In the genomic region with DNA sequence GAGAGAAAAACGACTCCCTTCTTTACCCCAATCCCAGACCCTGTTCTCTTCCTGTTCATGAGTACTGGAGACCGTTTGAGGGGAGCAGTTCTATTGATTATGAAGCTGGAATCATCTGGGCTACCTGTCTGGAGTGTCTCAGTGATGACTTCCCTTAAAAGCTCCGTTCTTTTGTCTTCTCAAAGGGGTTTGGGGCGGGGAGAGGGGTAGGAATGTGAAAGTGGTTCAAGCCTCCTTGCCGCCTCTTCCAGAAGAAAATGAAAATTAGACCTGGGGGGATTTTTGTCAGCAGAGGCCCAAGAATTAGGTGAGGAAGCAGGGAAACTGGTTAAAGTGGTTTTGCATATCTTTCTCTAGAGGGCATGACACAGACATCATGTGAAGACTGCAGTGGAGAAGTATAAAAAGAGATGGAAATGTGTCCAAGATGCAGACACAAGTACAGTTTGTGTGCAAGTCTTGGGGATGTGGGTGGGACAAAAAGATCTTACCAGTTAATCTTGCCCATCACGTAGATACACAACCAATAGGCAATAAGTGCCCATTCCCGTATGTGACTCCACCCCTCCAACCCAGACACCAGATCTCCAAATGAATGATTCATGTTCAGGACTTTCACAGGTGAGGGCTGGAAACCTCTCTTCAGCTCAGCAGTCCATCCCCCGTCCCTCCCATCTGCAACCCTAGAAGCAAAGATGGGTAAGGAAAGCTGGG, we compare ENCODE assay signal across 8 cellular contexts. TPM values are rescaled to one million over a fixed set of nuclear protein-coding genes. Genes with fewer than 3 reads are reported as not detected.
DNase-seq lines count a peak whose midpoint lies in the region; ATAC-seq and TF ChIP-seq lines count a peak whose summit lies in the region.

No MANE protein-coding gene starts in this region.

- H3K27me3 Mint-ChIP-seq in natural killer cell treated with Interleukin-12 subunit alpha and Interleukin-12 subunit beta and Interleukin-15 and Interleukin-18, amount 100 ng/mL, for 72 hours, result peaks cover 0 to 3% of the 10 kb centered on the region in 2 donors
- peaks cover 3 to 7% of the 10 kb centered on the region in 2 donors for H3K27me3 Mint-ChIP-seq in natural killer cell (ENCODE audit: low read depth in 2 of 2)

- no peak for ATAC-seq in natural killer cell treated with Interleukin-12 subunit alpha and Interleukin-12 subunit beta and Interleukin-15 and Interleukin-18, amount 100 ng/mL, for 72 hours
- ATAC-seq in natural killer cell (no peak), GM21528 (IDR thresholded peaks at IDR 0.05; ENCODE audit: low FRiP score, unreplicated experiment) (no peak), GM18909 (IDR thresholded peaks at IDR 0.05; ENCODE audit: poor library complexity, unreplicated experiment) (no peak)

- H3K36me3 Mint-ChIP-seq in natural killer cell treated with Interleukin-12 subunit alpha and Interleukin-12 subunit beta and Interleukin-15 and Interleukin-18, amount 100 ng/mL, for 72 hours, result no peaks in the 10 kb centered on the region
- no peaks in the 10 kb centered on the region for H3K36me3 Mint-ChIP-seq in natural killer cell

- H3K27ac ChIP-seq in RWPE1, result peak overlapping the region; percentile 96

- CTCF ChIA-PET in RWPE1 (lab: Yijun Ruan, JAX), result interaction anchor here (0.7 kb wide), 1 partner anchor 113 kb away, joined by 3 read pairs; no protein-coding TSS in a partner anchor

- TF ChIP-seq CTCF in natural killer cell (IDR thresholded peaks at IDR 0.05), result no peak
- TF ChIP-seq CTCF in RWPE1 (conservative IDR thresholded peaks at IDR 0.05; ENCODE audit: low read depth), result no peak

- peak overlapping the region; percentile 6 for H3K4me3 Mint-ChIP-seq in natural killer cell treated with Interleukin-12 subunit alpha and Interleukin-12 subunit beta and Interleukin-15 and Interleukin-18, amount 100 ng/mL, for 72 hours
- H3K4me3 Mint-ChIP-seq in natural killer cell, result no peak overlapping the region

- no peak for TF ChIP-seq POLR2A in erythroblast (IDR thresholded peaks at IDR 0.05; ENCODE audit: low read length)

- no peaks in the 10 kb centered on the region for H3K9me3 Mint-ChIP-seq in natural killer cell treated with Interleukin-12 subunit alpha and Interleukin-12 subunit beta and Interleukin-15 and Interleukin-18, amount 100 ng/mL, for 72 hours
- no peaks in the 10 kb centered on the region for H3K9me3 Mint-ChIP-seq in natural killer cell

- H3K4me1 Mint-ChIP-seq in natural killer cell treated with Interleukin-12 subunit alpha and Interleukin-12 subunit beta and Interleukin-15 and Interleukin-18, amount 100 ng/mL, for 72 hours (ENCODE audit: low read depth in 2 of 2), result peaks cover 19 to 20% of the 10 kb centered on the region in 2 donors
- peaks cover 0 to 8% of the 10 kb centered on the region in 2 donors for H3K4me1 Mint-ChIP-seq in natural killer cell

- intact Hi-C loops in natural killer cell (cut with micrococcal nuclease), result no loop called here

- peak; percentile 44 for DNase-seq in natural killer cell treated with Interleukin-12 subunit alpha and Interleukin-12 subunit beta and Interleukin-15 and Interleukin-18, amount 100 ng/mL, for 72 hours (ENCODE audit: low spot score)
- DNase-seq in natural killer cell, result no peak
- peak; percentile 90 for DNase-seq in RWPE1 (ENCODE audit: low spot score)
- peak; percentile 30 to 34 for DNase-seq in erythroblast (lab: John Stamatoyannopoulos, UW)
- peak; percentile 26 for DNase-seq in occipital lobe (lab: John Stamatoyannopoulos, UW)
- no peak for DNase-seq in UCSD-AML1 (lab: John Stamatoyannopoulos, UW; ENCODE audit: unreplicated experiment)

- POLR2A ChIA-PET in RWPE1 (lab: Yijun Ruan, JAX; ENCODE audit: low non-redundant PET), result interaction anchor here (1.3 kb wide), 1 partner anchor 49 kb away, joined by 8 read pairs; a partner anchor contains a TSS

- H3K27ac Mint-ChIP-seq in natural killer cell treated with Interleukin-12 subunit alpha and Interleukin-12 subunit beta and Interleukin-15 and Interleukin-18, amount 100 ng/mL, for 72 hours, result no peak overlapping the region
- no peak overlapping the region for H3K27ac Mint-ChIP-seq in natural killer cell

RNA-seq across cellular contexts. Expression of a gene that starts 0.5 kb away (rescaled TPM):
- 1 to 10 TPM; 2.6 to 5.6 TPM for total RNA-seq in natural killer cell treated with Interleukin-12 subunit alpha and Interleukin-12 subunit beta and Interleukin-15 and Interleukin-18, amount 100 ng/mL, for 72 hours
- total RNA-seq in natural killer cell, result 1 to 10 TPM; 1.8 to 3.0 (median 2.9) TPM
- 1.7 TPM for total RNA-seq in occipital lobe

RNA-seq across cellular contexts. Expression of a gene that starts 9.5 kb away (rescaled TPM):
- total RNA-seq in natural killer cell treated with Interleukin-12 subunit alpha and Interleukin-12 subunit beta and Interleukin-15 and Interleukin-18, amount 100 ng/mL, for 72 hours, result 100 to 1,000 TPM in 1 of 2 donors, 10 to 100 TPM in 1; 85.2 to 118 TPM
- total RNA-seq in natural killer cell (10 to 100 TPM; 67.3 to 73.7 (median 68.5) TPM), occipital lobe (8.4 TPM)

RNA-seq across cellular contexts. Expression of a gene that starts 19.5 kb away (rescaled TPM):
- total RNA-seq in natural killer cell treated with Interleukin-12 subunit alpha and Interleukin-12 subunit beta and Interleukin-15 and Interleukin-18, amount 100 ng/mL, for 72 hours, result 1 to 10 TPM; 1.4 to 7.4 TPM
- 1 to 10 TPM in 2 of 3 donors, under 1 TPM in 1; 0.73 to 3.9 (median 1.3) TPM for total RNA-seq in natural killer cell
- 71.4 TPM for total RNA-seq in occipital lobe

RNA-seq across cellular contexts. Expression of a gene that starts 37.8 kb away (rescaled TPM):
- total RNA-seq in natural killer cell treated with Interleukin-12 subunit alpha and Interleukin-12 subunit beta and Interleukin-15 and Interleukin-18, amount 100 ng/mL, for 72 hours, result 10 to 100 TPM; 13.9 to 16.2 TPM
- total RNA-seq in natural killer cell (1 to 10 TPM; 7.0 to 8.3 (median 7.9) TPM), occipital lobe (12.0 TPM)

Comparison
In these comparisons a context has a peak if more than half of its experiments do, and no peak if none do; other contexts are left out.
1. DNase-seq: peak in natural killer cell treated with Interleukin-12 subunit alpha and Interleukin-12 subunit beta and Interleukin-15 and Interleukin-18, amount 100 ng/mL, for 72 hours (single experiment), RWPE1 (single experiment), erythroblast (2 of 2) and occipital lobe (single experiment); none in natural killer cell (single experiment) and UCSD-AML1 (single experiment).